1 cellular context compared by ENCODE assay signal in genomic region chr6:22024004-22024403, GRCh38.
TF ChIP-seq lines count a peak whose summit lies in the region.

No MANE protein-coding gene starts in this region.

TF ChIP-seq in K562, 482 proteins besides CTCF, POLR2A, EP300 and RAD21 (continued from another document and continues in another):
- TF ChIP-seq SPI1 (IDR thresholded peaks at IDR 0.05; ENCODE audit: borderline replicate concordance, low read depth, low read length) (no peak), HMG20A (CRISPR knock-in tag; conservative IDR thresholded peaks at IDR 0.05) (no peak), MXD1 (CRISPR knock-in tag; IDR thresholded peaks at IDR 0.05; ENCODE audit: borderline replicate concordance, poor library complexity, severe bottlenecking) (no peak), RHOXF2B (CRISPR knock-in tag; conservative IDR thresholded peaks at IDR 0.05) (no peak), ARID4B (CRISPR knock-in tag; IDR thresholded peaks at IDR 0.05) (no peak), ARHGAP35 (IDR thresholded peaks at IDR 0.05; ENCODE audit: partially characterized antibody) (no peak), ZNF551 (CRISPR knock-in tag; IDR thresholded peaks at IDR 0.05) (no peak), NBN (IDR thresholded peaks at IDR 0.05; ENCODE audit: low read depth) (no peak), CC2D1A (IDR thresholded peaks at IDR 0.05) (peak; percentile 67; the same call in 1 of the 2 replicates), KLF10 (CRISPR knock-in tag; IDR thresholded peaks at IDR 0.05) (no peak), GATA2 (CRISPR knock-in tag; IDR thresholded peaks at IDR 0.05) (peak; percentile 52; the same call in 1 of the 2 replicates), SNAPC5 (CRISPR knock-in tag; IDR thresholded peaks at IDR 0.05) (no peak), AFF4 (CRISPR knock-in tag; IDR thresholded peaks at IDR 0.05) (no peak), SNRNP70 (optimal IDR thresholded peaks at IDR 0.05; ENCODE audit: low read depth, low read length) (no peak), NFIC (IDR thresholded peaks at IDR 0.05) (peak; percentile 41; the same call in 1 of the 2 replicates), HOXB6 (CRISPR knock-in tag; IDR thresholded peaks at IDR 0.05; ENCODE audit: borderline replicate concordance) (no peak), SRSF9 (IDR thresholded peaks at IDR 0.05; ENCODE audit: borderline replicate concordance, low read depth, low read length) (no peak), ZNF311 (CRISPR knock-in tag; IDR thresholded peaks at IDR 0.05) (no peak), FUS (optimal IDR thresholded peaks at IDR 0.05; ENCODE audit: low read depth, low read length) (no peak), JUN (IDR thresholded peaks at IDR 0.05; ENCODE audit: borderline replicate concordance, low read depth, low read length) (no peak), JUN (CRISPR knock-in tag; IDR thresholded peaks at IDR 0.05; ENCODE audit: borderline replicate concordance) (no peak), ZFP1 (CRISPR knock-in tag; IDR thresholded peaks at IDR 0.05) (no peak), ZNF785 (CRISPR knock-in tag; IDR thresholded peaks at IDR 0.05) (no peak), HDAC6 (IDR thresholded peaks at IDR 0.05; ENCODE audit: low read depth, low read length) (no peak), ATF2 (CRISPR knock-in tag; IDR thresholded peaks at IDR 0.05) (no peak), NONO (IDR thresholded peaks at IDR 0.05; ENCODE audit: low read depth in 2 of 2, low read length in 1 of 2) (0 out of 4 replicates have a peak, but pooled peaks of 1 of the 2 experiments have one; percentile 15), SMARCC2 (IDR thresholded peaks at IDR 0.05; ENCODE audit: low read depth) (peak; percentile 43; the same call in 1 of the 2 replicates), HDAC2 (IDR thresholded peaks at IDR 0.05) (peak; percentile 18; the same call in 1 of the 2 replicates), ZNF76 (CRISPR knock-in tag; IDR thresholded peaks at IDR 0.05; ENCODE audit: borderline replicate concordance) (no peak), SMARCE1 (IDR thresholded peaks at IDR 0.05) (peak; percentile 48; the same call in 1 of the 2 replicates), CBX5 (IDR thresholded peaks at IDR 0.05; ENCODE audit: borderline replicate concordance, low read depth) (no peak)
- TF ChIP-seq, protein P1, sequence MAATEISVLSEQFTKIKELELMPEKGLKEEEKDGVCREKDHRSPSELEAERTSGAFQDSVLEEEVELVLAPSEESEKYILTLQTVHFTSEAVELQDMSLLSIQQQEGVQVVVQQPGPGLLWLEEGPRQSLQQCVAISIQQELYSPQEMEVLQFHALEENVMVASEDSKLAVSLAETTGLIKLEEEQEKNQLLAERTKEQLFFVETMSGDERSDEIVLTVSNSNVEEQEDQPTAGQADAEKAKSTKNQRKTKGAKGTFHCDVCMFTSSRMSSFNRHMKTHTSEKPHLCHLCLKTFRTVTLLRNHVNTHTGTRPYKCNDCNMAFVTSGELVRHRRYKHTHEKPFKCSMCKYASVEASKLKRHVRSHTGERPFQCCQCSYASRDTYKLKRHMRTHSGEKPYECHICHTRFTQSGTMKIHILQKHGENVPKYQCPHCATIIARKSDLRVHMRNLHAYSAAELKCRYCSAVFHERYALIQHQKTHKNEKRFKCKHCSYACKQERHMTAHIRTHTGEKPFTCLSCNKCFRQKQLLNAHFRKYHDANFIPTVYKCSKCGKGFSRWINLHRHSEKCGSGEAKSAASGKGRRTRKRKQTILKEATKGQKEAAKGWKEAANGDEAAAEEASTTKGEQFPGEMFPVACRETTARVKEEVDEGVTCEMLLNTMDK (IDR thresholded peaks at IDR 0.05; ENCODE audit: borderline replicate concordance, insufficient read depth, low read depth, low read length, poor library complexity, severe bottlenecking) = no peak
- TF ChIP-seq, protein P2, sequence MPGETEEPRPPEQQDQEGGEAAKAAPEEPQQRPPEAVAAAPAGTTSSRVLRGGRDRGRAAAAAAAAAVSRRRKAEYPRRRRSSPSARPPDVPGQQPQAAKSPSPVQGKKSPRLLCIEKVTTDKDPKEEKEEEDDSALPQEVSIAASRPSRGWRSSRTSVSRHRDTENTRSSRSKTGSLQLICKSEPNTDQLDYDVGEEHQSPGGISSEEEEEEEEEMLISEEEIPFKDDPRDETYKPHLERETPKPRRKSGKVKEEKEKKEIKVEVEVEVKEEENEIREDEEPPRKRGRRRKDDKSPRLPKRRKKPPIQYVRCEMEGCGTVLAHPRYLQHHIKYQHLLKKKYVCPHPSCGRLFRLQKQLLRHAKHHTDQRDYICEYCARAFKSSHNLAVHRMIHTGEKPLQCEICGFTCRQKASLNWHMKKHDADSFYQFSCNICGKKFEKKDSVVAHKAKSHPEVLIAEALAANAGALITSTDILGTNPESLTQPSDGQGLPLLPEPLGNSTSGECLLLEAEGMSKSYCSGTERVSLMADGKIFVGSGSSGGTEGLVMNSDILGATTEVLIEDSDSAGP (CRISPR knock-in tag; IDR thresholded peaks at IDR 0.05) = no peak
- TF ChIP-seq, protein P3, sequence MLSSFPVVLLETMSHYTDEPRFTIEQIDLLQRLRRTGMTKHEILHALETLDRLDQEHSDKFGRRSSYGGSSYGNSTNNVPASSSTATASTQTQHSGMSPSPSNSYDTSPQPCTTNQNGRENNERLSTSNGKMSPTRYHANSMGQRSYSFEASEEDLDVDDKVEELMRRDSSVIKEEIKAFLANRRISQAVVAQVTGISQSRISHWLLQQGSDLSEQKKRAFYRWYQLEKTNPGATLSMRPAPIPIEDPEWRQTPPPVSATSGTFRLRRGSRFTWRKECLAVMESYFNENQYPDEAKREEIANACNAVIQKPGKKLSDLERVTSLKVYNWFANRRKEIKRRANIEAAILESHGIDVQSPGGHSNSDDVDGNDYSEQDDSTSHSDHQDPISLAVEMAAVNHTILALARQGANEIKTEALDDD (IDR thresholded peaks at IDR 0.05) = peak; percentile 42; the same call in 1 of the 2 replicates
- TF ChIP-seq, protein P4, sequence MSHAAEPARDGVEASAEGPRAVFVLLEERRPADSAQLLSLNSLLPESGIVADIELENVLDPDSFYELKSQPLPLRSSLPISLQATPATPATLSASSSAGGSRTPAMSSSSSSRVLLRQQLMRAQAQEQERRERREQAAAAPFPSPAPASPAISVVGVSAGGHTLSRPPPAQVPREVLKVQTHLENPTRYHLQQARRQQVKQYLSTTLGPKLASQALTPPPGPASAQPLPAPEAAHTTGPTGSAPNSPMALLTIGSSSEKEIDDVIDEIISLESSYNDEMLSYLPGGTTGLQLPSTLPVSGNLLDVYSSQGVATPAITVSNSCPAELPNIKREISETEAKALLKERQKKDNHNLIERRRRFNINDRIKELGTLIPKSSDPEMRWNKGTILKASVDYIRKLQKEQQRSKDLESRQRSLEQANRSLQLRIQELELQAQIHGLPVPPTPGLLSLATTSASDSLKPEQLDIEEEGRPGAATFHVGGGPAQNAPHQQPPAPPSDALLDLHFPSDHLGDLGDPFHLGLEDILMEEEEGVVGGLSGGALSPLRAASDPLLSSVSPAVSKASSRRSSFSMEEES (CRISPR knock-in tag; IDR thresholded peaks at IDR 0.05) = no peak
- TF ChIP-seq, protein P5, sequence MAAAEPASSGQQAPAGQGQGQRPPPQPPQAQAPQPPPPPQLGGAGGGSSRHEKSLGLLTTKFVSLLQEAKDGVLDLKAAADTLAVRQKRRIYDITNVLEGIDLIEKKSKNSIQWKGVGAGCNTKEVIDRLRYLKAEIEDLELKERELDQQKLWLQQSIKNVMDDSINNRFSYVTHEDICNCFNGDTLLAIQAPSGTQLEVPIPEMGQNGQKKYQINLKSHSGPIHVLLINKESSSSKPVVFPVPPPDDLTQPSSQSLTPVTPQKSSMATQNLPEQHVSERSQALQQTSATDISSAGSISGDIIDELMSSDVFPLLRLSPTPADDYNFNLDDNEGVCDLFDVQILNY (CRISPR knock-in tag; IDR thresholded peaks at IDR 0.05) = no peak
- TF ChIP-seq, protein P6, sequence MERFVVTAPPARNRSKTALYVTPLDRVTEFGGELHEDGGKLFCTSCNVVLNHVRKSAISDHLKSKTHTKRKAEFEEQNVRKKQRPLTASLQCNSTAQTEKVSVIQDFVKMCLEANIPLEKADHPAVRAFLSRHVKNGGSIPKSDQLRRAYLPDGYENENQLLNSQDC (CRISPR knock-in tag; IDR thresholded peaks at IDR 0.05) = no peak
- TF ChIP-seq, protein P7, sequence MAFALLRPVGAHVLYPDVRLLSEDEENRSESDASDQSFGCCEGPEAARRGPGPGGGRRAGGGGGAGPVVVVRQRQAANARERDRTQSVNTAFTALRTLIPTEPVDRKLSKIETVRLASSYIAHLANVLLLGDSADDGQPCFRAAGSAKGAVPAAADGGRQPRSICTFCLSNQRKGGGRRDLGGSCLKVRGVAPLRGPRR (CRISPR knock-in tag; IDR thresholded peaks at IDR 0.05) = no peak
- TF ChIP-seq, protein P8, sequence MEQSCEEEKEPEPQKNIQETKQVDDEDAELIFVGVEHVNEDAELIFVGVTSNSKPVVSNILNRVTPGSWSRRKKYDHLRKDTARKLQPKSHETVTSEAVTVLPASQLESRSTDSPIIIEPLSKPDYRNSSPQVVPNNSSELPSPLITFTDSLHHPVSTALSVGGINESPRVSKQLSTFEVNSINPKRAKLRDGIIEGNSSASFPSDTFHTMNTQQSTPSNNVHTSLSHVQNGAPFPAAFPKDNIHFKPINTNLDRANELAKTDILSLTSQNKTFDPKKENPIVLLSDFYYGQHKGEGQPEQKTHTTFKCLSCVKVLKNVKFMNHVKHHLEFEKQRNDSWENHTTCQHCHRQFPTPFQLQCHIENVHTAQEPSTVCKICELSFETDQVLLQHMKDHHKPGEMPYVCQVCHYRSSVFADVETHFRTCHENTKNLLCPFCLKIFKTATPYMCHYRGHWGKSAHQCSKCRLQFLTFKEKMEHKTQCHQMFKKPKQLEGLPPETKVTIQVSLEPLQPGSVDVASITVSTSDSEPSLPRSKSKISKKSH (CRISPR knock-in tag; IDR thresholded peaks at IDR 0.05) = no peak
